Comparison of ENCODE assay signal across 16 cellular contexts in the genomic region with DNA sequence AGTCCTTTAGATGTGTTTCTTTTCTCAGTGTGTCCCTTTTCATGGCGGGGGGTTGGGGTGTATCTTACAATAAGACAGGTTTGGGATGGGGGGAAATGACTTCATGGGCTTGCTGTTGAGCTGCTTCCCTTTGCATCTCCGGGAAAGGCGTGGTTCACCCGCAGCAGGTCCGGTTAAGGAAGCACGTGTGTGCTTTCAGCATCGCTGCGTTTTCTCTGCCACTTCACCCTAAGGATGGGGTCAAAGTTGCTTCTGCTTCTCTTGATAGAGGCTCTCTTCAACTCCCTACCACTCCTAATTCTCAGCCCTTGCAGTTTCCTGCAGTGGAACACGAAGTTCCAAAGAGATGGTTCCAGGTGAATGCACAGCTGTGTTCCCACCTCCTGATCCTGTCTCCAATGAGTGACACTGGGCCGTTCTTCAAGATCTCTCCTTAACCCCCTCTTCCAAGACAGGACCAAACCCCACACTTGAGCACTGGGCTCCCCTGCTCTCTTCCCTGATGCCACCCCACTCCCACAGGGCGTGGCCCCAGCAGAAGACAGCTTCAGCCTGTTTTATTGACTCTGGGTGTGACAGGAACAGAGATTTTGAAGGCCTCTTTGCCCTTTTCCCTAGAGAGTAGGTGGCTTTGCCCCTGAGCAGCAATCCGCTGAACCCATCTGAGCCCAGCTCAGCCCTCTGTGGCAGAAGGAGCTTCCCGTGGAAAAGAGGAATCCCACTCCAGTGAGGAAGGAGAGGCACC.
DNase-seq lines count a peak whose midpoint lies in the region; ATAC-seq, FAIRE-seq and TF ChIP-seq lines count a peak whose summit lies in the region.
"Had no signal": no experiment of that assay in that cellular context is flagged by ENCODE, and none has a peak within 500 bp of the region (broad histone marks: within the 10 kb centered on the region; RNA-seq: fewer than 3 reads in every experiment).

No MANE protein-coding gene starts in this region.

- ATAC-seq in left colon: peak; percentile 79
- peak; percentile 23 to 24 for ATAC-seq in stimulated activated naive B cell treated with anti-CD40 and anti-IgM and Interleukin-4, amounts not matched to agents 10 μg/mL and 1 μg/mL and 100 μg/mL, for 72 hours (replicated peaks)

- peak; percentile 37 for DNase-seq in LoVo (ENCODE audit: low spot score)
- DNase-seq in caudate nucleus (lab: John Stamatoyannopoulos, UW): no peak
- peak; percentile 52 to 53 for DNase-seq in left colon
- no peak for DNase-seq in stimulated activated naive B cell treated with anti-CD40 and anti-IgM and Interleukin-4, amounts not matched to agents 10 μg/mL and 1 μg/mL and 100 μg/mL, for 72 hours
- DNase-seq in NCI-H128 (lab: John Stamatoyannopoulos, UW; ENCODE audit: unreplicated experiment): no peak
- DNase-seq in retina: no peak
- no peak for DNase-seq in GM12892 (ENCODE audit: insufficient read length)
- no peak for DNase-seq in OCI-M2 (lab: John Stamatoyannopoulos, UW; ENCODE audit: unreplicated experiment)
- DNase-seq: activated CD4-positive, alpha-beta T cell treated with anti-CD3 and anti-CD28 coated beads, Interleukin-2, amount 10 ng/mL, durations not matched to agents 24 days and 14 days; activated naive CD4-positive, alpha-beta T cell treated with anti-CD3 and anti-CD28 coated beads, Interleukin-2, amount 10 ng/mL, durations not matched to agents 7 days and 5 days; DMS 273 treated with DMSO at 0.1 percent for 48 hours; GM23248; NCI-H2029 treated with DMSO at 0.1 percent for 48 hours; NCI-H526 treated with DMSO at 0.1 percent for 48 hours; stimulated activated CD4-positive, alpha-beta T cell treated with anti-CD3 and anti-CD28 coated beads, Interleukin-2, amount 100 ng/mL, for 24 hours; stimulated activated CD8-positive, alpha-beta memory T cell treated with anti-CD3 and anti-CD28 coated beads, Interleukin-4, amount 100 ng/mL, for 48 hours had no signal

- intact Hi-C loops in left colon (cut with DNase I, micrococcal nuclease): no loop called here

- peak overlapping the region; percentile 81 for H3K27ac Mint-ChIP-seq in stimulated activated naive B cell treated with anti-CD40 and anti-IgM and Interleukin-4, amounts not matched to agents 10 μg/mL and 1 μg/mL and 100 μg/mL, for 72 hours
- H3K27ac Mint-ChIP-seq: activated CD4-positive, alpha-beta T cell treated with anti-CD3 and anti-CD28 coated beads, Interleukin-2, amount 10 ng/mL, durations not matched to agents 24 days and 14 days; activated naive CD4-positive, alpha-beta T cell treated with anti-CD3 and anti-CD28 coated beads, Interleukin-2, amount 10 ng/mL, durations not matched to agents 7 days and 5 days had no signal

- H3K9me3 Mint-ChIP-seq in stimulated activated naive B cell treated with anti-CD40 and anti-IgM and Interleukin-4, amounts not matched to agents 10 μg/mL and 1 μg/mL and 100 μg/mL, for 72 hours: no peaks in the 10 kb centered on the region
- H3K9me3 Mint-ChIP-seq: activated CD4-positive, alpha-beta T cell treated with anti-CD3 and anti-CD28 coated beads, Interleukin-2, amount 10 ng/mL, durations not matched to agents 24 days and 14 days; activated naive CD4-positive, alpha-beta T cell treated with anti-CD3 and anti-CD28 coated beads, Interleukin-2, amount 10 ng/mL, durations not matched to agents 7 days and 5 days had no signal

- no peak for FAIRE-seq in GM12892 (lab: Jason Lieb, UNC)

- H3K27ac ChIP-seq in caudate nucleus (ENCODE audit: low read depth, low read length): peak overlapping the region; percentile 16
- H3K27ac ChIP-seq: GM23248 had no signal

- H3K4me3 Mint-ChIP-seq in stimulated activated naive B cell treated with anti-CD40 and anti-IgM and Interleukin-4, amounts not matched to agents 10 μg/mL and 1 μg/mL and 100 μg/mL, for 72 hours: peak overlapping the region; percentile 50 to 65
- H3K4me3 Mint-ChIP-seq: activated CD4-positive, alpha-beta T cell treated with anti-CD3 and anti-CD28 coated beads, Interleukin-2, amount 10 ng/mL, durations not matched to agents 24 days and 14 days; activated naive CD4-positive, alpha-beta T cell treated with anti-CD3 and anti-CD28 coated beads, Interleukin-2, amount 10 ng/mL, durations not matched to agents 7 days and 5 days had no signal

- peaks cover 61 to 94% of the 10 kb centered on the region in 2 donors for H3K4me1 Mint-ChIP-seq in stimulated activated naive B cell treated with anti-CD40 and anti-IgM and Interleukin-4, amounts not matched to agents 10 μg/mL and 1 μg/mL and 100 μg/mL, for 72 hours

- no peaks in the 10 kb centered on the region for H3K27me3 Mint-ChIP-seq in stimulated activated naive B cell treated with anti-CD40 and anti-IgM and Interleukin-4, amounts not matched to agents 10 μg/mL and 1 μg/mL and 100 μg/mL, for 72 hours
- H3K27me3 Mint-ChIP-seq: activated CD4-positive, alpha-beta T cell treated with anti-CD3 and anti-CD28 coated beads, Interleukin-2, amount 10 ng/mL, durations not matched to agents 24 days and 14 days had no signal

- no peak for TF ChIP-seq POLR2A in GM12892 (IDR thresholded peaks at IDR 0.05; ENCODE audit: low read depth, low read length)

- peaks cover 37 to 51% of the 10 kb centered on the region in 2 donors for H3K36me3 Mint-ChIP-seq in stimulated activated naive B cell treated with anti-CD40 and anti-IgM and Interleukin-4, amounts not matched to agents 10 μg/mL and 1 μg/mL and 100 μg/mL, for 72 hours
- H3K36me3 Mint-ChIP-seq: activated naive CD4-positive, alpha-beta T cell treated with anti-CD3 and anti-CD28 coated beads, Interleukin-2, amount 10 ng/mL, durations not matched to agents 7 days and 5 days had no signal

Comparison
In these comparisons a context has a peak if more than half of its experiments do, and no peak if none do; other contexts are left out.
1. DNase-seq: peak in LoVo (single experiment) and left colon (2 of 2); none in caudate nucleus (0 of 61), stimulated activated naive B cell treated with anti-CD40 and anti-IgM and Interleukin-4, amounts not matched to agents 10 μg/mL and 1 μg/mL and 100 μg/mL, for 72 hours (single experiment), NCI-H128 (single experiment), retina (single experiment), GM12892 (single experiment) and OCI-M2 (single experiment).